1 cellular context compared by ENCODE assay signal in the genomic region with DNA sequence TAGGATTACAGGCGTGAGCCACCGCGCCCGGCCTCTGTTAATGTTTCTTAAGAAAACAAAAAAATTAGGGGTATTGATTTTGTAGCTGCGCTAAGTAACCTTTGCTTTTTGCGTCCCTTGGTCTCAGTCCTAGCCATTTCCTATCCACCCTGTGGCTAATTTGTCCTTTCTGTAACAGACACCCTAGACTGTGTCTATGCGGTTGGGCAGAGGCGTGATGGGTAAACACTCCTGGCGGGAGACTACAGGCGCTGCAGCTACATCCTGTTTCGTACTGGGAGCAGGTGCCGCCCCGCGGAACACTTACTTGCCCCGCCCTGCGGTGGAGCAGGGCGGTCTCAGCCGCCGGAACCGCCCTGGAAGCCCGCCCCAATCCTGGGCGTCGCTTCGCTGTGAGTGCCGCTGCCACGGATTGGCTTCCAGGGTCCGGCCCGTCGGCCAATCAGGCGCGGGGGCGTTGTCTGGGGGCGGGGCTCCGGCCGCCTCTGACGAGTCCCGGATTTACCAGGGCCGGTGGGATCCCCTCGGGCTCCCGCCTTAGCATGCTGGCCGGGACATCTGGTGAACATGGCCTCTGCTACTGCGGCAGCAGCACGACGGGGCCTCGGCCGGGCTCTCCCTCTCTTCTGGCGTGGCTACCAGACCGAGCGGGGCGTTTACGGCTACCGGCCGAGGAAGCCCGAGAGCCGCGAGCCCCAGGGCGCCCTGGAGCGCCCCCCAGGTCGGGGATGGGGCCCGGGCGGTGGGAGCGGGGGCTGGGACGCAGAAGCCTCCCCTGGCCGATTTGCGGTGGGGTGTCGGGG.
TF ChIP-seq lines count a peak whose summit lies in the region.

A gene with protein sequence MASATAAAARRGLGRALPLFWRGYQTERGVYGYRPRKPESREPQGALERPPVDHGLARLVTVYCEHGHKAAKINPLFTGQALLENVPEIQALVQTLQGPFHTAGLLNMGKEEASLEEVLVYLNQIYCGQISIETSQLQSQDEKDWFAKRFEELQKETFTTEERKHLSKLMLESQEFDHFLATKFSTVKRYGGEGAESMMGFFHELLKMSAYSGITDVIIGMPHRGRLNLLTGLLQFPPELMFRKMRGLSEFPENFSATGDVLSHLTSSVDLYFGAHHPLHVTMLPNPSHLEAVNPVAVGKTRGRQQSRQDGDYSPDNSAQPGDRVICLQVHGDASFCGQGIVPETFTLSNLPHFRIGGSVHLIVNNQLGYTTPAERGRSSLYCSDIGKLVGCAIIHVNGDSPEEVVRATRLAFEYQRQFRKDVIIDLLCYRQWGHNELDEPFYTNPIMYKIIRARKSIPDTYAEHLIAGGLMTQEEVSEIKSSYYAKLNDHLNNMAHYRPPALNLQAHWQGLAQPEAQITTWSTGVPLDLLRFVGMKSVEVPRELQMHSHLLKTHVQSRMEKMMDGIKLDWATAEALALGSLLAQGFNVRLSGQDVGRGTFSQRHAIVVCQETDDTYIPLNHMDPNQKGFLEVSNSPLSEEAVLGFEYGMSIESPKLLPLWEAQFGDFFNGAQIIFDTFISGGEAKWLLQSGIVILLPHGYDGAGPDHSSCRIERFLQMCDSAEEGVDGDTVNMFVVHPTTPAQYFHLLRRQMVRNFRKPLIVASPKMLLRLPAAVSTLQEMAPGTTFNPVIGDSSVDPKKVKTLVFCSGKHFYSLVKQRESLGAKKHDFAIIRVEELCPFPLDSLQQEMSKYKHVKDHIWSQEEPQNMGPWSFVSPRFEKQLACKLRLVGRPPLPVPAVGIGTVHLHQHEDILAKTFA (plus strand): TSS at position 488 of the 803 bp plus-strand sequence. CDS start 80 bp downstream, at position 568.

TF ChIP-seq in HEK293, 187 proteins besides CTCF, POLR2A, EP300 and RAD21 (continued from another document and continues in another):
- TF ChIP-seq, protein P1, sequence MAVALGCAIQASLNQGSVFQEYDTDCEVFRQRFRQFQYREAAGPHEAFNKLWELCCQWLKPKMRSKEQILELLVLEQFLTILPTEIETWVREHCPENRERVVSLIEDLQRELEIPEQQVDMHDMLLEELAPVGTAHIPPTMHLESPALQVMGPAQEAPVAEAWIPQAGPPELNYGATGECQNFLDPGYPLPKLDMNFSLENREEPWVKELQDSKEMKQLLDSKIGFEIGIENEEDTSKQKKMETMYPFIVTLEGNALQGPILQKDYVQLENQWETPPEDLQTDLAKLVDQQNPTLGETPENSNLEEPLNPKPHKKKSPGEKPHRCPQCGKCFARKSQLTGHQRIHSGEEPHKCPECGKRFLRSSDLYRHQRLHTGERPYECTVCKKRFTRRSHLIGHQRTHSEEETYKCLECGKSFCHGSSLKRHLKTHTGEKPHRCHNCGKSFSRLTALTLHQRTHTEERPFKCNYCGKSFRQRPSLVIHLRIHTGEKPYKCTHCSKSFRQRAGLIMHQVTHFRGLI (tag by site-specific recombination; IDR thresholded peaks at IDR 0.05), result peak; percentile 88
- TF ChIP-seq ZNF514 (tag by site-specific recombination; IDR thresholded peaks at IDR 0.05) (no peak), ZNF571 (tag by site-specific recombination; IDR thresholded peaks at IDR 0.05) (no peak), ZNF311 (tag by site-specific recombination; IDR thresholded peaks at IDR 0.05; ENCODE audit: borderline replicate concordance) (no peak), HOXA7 (CRISPR knock-in tag; IDR thresholded peaks at IDR 0.05; ENCODE audit: borderline replicate concordance) (no peak), YY2 (tag by site-specific recombination; IDR thresholded peaks at IDR 0.05) (0 out of 2 replicates have a peak, but pooled peaks have one; percentile 43), ZXDB (tag by site-specific recombination; IDR thresholded peaks at IDR 0.05) (peak; percentile 44; the same call in 1 of the 2 replicates), GLI4 (tag by site-specific recombination; IDR thresholded peaks at IDR 0.05) (no peak), ZNF341 (tag by site-specific recombination; IDR thresholded peaks at IDR 0.05; ENCODE audit: low read depth) (no peak), SETDB1 (IDR thresholded peaks at IDR 0.05; ENCODE audit: insufficient read length, low read length) (no peak), SP7 (tag by site-specific recombination; IDR thresholded peaks at IDR 0.05) (peak; percentile 72; the same call in 1 of the 2 replicates), ZNF561 (tag by site-specific recombination; IDR thresholded peaks at IDR 0.05; ENCODE audit: borderline replicate concordance) (no peak; the same call in none of the 2 replicates), ZNF830 (tag by site-specific recombination; IDR thresholded peaks at IDR 0.05; ENCODE audit: low read depth) (no peak), KLF8 (tag by site-specific recombination; IDR thresholded peaks at IDR 0.05) (peak; percentile 96), ZNF121 (tag by site-specific recombination; IDR thresholded peaks at IDR 0.05) (no peak), ZFP3 (tag by site-specific recombination; IDR thresholded peaks at IDR 0.05; ENCODE audit: low read depth) (no peak), ZNF426 (tag by site-specific recombination; IDR thresholded peaks at IDR 0.05) (no peak), ZNF280D (tag by site-specific recombination; IDR thresholded peaks at IDR 0.05) (no peak), ZEB2 (tag by site-specific recombination; IDR thresholded peaks at IDR 0.05) (peak; percentile 68), ZSCAN16 (tag by site-specific recombination; IDR thresholded peaks at IDR 0.05) (no peak), ZIC2 (tag by site-specific recombination; IDR thresholded peaks at IDR 0.05) (peak; percentile 83), TSHZ1 (tag by site-specific recombination; IDR thresholded peaks at IDR 0.05; ENCODE audit: borderline replicate concordance) (no peak), ZNF391 (tag by site-specific recombination; IDR thresholded peaks at IDR 0.05; ENCODE audit: borderline replicate concordance, low read depth) (no peak), ZBTB8A (tag by site-specific recombination; IDR thresholded peaks at IDR 0.05) (peak; percentile 48; the same call in 1 of the 2 replicates), ZNF248 (tag by site-specific recombination; IDR thresholded peaks at IDR 0.05) (no peak), ZNF140 (tag by site-specific recombination; IDR thresholded peaks at IDR 0.05) (no peak), ZNF366 (tag by site-specific recombination; conservative IDR thresholded peaks at IDR 0.05) (no peak), KLF1 (tag by site-specific recombination; IDR thresholded peaks at IDR 0.05) (peak; percentile 91), GFI1B (tag by site-specific recombination; IDR thresholded peaks at IDR 0.05) (no peak), KLF17 (tag by site-specific recombination; IDR thresholded peaks at IDR 0.05) (peak; percentile 34; the same call in 1 of the 2 replicates), ZNF768 (tag by site-specific recombination; IDR thresholded peaks at IDR 0.05) (no peak), ZNF747 (tag by site-specific recombination; IDR thresholded peaks at IDR 0.05) (no peak), ZNF169 (tag by site-specific recombination; IDR thresholded peaks at IDR 0.05) (no peak)
- TF ChIP-seq, protein P2, sequence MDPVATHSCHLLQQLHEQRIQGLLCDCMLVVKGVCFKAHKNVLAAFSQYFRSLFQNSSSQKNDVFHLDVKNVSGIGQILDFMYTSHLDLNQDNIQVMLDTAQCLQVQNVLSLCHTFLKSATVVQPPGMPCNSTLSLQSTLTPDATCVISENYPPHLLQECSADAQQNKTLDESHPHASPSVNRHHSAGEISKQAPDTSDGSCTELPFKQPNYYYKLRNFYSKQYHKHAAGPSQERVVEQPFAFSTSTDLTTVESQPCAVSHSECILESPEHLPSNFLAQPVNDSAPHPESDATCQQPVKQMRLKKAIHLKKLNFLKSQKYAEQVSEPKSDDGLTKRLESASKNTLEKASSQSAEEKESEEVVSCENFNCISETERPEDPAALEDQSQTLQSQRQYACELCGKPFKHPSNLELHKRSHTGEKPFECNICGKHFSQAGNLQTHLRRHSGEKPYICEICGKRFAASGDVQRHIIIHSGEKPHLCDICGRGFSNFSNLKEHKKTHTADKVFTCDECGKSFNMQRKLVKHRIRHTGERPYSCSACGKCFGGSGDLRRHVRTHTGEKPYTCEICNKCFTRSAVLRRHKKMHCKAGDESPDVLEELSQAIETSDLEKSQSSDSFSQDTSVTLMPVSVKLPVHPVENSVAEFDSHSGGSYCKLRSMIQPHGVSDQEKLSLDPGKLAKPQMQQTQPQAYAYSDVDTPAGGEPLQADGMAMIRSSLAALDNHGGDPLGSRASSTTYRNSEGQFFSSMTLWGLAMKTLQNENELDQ (tag by site-specific recombination; IDR thresholded peaks at IDR 0.05; ENCODE audit: low read depth), result no peak
- TF ChIP-seq, protein P3, sequence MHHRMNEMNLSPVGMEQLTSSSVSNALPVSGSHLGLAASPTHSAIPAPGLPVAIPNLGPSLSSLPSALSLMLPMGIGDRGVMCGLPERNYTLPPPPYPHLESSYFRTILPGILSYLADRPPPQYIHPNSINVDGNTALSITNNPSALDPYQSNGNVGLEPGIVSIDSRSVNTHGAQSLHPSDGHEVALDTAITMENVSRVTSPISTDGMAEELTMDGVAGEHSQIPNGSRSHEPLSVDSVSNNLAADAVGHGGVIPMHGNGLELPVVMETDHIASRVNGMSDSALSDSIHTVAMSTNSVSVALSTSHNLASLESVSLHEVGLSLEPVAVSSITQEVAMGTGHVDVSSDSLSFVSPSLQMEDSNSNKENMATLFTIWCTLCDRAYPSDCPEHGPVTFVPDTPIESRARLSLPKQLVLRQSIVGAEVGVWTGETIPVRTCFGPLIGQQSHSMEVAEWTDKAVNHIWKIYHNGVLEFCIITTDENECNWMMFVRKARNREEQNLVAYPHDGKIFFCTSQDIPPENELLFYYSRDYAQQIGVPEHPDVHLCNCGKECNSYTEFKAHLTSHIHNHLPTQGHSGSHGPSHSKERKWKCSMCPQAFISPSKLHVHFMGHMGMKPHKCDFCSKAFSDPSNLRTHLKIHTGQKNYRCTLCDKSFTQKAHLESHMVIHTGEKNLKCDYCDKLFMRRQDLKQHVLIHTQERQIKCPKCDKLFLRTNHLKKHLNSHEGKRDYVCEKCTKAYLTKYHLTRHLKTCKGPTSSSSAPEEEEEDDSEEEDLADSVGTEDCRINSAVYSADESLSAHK (tag by site-specific recombination; IDR thresholded peaks at IDR 0.05), result 0 out of 2 replicates have a peak, but pooled peaks have one; percentile 9
- TF ChIP-seq, protein P4, sequence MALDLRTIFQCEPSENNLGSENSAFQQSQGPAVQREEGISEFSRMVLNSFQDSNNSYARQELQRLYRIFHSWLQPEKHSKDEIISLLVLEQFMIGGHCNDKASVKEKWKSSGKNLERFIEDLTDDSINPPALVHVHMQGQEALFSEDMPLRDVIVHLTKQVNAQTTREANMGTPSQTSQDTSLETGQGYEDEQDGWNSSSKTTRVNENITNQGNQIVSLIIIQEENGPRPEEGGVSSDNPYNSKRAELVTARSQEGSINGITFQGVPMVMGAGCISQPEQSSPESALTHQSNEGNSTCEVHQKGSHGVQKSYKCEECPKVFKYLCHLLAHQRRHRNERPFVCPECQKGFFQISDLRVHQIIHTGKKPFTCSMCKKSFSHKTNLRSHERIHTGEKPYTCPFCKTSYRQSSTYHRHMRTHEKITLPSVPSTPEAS (tag by site-specific recombination; IDR thresholded peaks at IDR 0.05), result no peak
